Comparison of ENCODE assay signal across 9 cellular contexts in the genomic region with DNA sequence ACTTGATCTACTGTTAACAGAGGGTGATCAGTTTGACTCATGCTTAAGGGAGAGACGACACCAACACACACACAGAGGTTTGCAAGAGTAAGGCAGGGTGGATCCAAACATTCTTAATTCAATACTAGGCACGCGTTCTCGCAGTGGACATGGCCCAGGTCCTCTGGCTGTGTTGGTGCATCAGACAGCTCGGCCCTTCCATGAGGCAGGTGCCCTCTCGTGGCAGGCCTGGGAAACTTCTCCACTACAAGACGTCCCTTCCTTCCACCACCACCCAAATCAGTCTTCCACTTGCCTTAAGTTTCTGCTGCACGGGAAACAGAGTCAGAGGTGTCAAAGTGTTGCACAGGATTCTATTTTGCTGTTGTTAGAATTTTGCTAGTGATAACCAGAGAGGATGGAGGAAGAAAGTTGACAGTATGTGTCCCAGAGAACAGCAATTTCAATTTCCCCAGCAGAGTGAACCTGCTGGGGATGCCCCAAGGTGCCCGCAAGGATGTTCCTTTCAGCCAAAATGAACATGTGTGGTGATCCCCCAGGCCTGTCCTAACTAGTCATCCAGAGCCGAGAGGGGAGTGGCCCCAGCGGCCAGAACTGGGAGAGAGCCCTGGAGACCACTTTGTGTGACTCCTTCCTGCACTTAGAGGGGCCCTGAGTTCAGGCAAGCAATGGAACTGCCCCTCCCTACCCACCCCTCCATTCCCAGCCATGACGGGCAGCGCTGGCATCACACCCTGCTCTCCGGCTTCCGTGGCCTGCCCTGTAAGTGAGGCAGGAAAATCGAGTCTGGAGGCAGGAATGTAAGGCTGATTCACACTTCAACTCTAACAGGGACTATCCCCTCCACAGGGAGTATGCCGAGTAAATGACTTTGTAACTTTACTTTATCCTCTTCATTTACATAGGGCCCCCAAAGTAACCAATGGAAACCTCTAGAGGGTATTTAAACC. TPM values are rescaled to one million over a fixed set of nuclear protein-coding genes. Genes with fewer than 3 reads are reported as not detected.
DNase-seq lines count a peak whose midpoint lies in the region; ATAC-seq and TF ChIP-seq lines count a peak whose summit lies in the region.
"Had no signal": no experiment of that assay in that cellular context is flagged by ENCODE, and none has a peak within 500 bp of the region (broad histone marks: within the 10 kb centered on the region; RNA-seq: fewer than 3 reads in every experiment).

No MANE protein-coding gene starts in this region.

- intact Hi-C loops in Right ventricle myocardium inferior (cut with DNase I), result loop anchor here (1.0 to 5.0 kb wide), 2 partner anchors 178 to 339 kb away; no protein-coding TSS in a partner anchor

- peak; percentile 61 to 64 for ATAC-seq in activated naive CD4-positive, alpha-beta T cell treated with anti-CD3 and anti-CD28 coated beads, Interleukin-2, amount 50 U/mL, for 72 hours
- ATAC-seq in Right ventricle myocardium inferior, result peak; percentile 89

- H3K36me3 Mint-ChIP-seq in activated naive CD4-positive, alpha-beta T cell treated with anti-CD3 and anti-CD28 coated beads, Interleukin-2, amount 50 U/mL, for 72 hours, result peaks cover 9 to 13% of the 10 kb centered on the region in 2 donors

- no peaks in the 10 kb centered on the region for H3K9me3 ChIP-seq in HAP-1

- H3K9me3 Mint-ChIP-seq in activated naive CD4-positive, alpha-beta T cell treated with anti-CD3 and anti-CD28 coated beads, Interleukin-2, amount 50 U/mL, for 72 hours, result peaks cover 0 to 12% of the 10 kb centered on the region in 2 donors

- no peaks in the 10 kb centered on the region for H3K4me1 ChIP-seq in HAP-1

- H3K4me3 ChIP-seq in HL-60 (replicated peaks; ENCODE audit: insufficient read depth, low read length) (no peak overlapping the region), HAP-1 (no peak overlapping the region)

- H3K27ac Mint-ChIP-seq in activated naive CD4-positive, alpha-beta T cell treated with anti-CD3 and anti-CD28 coated beads, Interleukin-2, amount 50 U/mL, for 72 hours, result peak overlapping the region; percentile 28 to 90

- TF ChIP-seq CTCF in HL-60 (IDR thresholded peaks at IDR 0.05; ENCODE audit: insufficient read depth, low read length), result peak; percentile 82

- no peaks in the 10 kb centered on the region for H3K36me3 ChIP-seq in HAP-1 (replicated peaks)

- H3K27ac ChIP-seq in HL-60 (replicated peaks), result no peak overlapping the region

- in situ Hi-C loops in SK-MEL-5 (cut with HindIII; ENCODE audit: low pct_unique_long_range_greater_than_20kb, low sequenced_read_pairs) (no loop called here), HAP-1 (cut with MboI; ENCODE audit: low sequenced_read_pairs) (no loop called here)

- peak; percentile 41 for DNase-seq in NCI-H1436 (lab: John Stamatoyannopoulos, UW)
- no peak for DNase-seq in NCI-H1436 treated with DMSO at 0.1 percent for 48 hours (lab: John Stamatoyannopoulos, UW)
- peak; percentile 15 to 64 for DNase-seq in HL-60 (ENCODE audit: low read depth in 1 of 2, low spot score in 1 of 2)
- peak; percentile 77 for DNase-seq in SK-MEL-5 (ENCODE audit: low read depth, low spot score)
- peak in 1 of 2 donors; percentile 56 for DNase-seq in activated naive CD4-positive, alpha-beta T cell treated with anti-CD3 and anti-CD28 coated beads, Interleukin-2, amount 50 U/mL, for 72 hours (ENCODE audit: low spot score in 2 of 2)
- DNase-seq in Right ventricle myocardium inferior (ENCODE audit: missing footprints), result peak; percentile 89
- DNase-seq in pulmonary artery endothelial cell (ENCODE audit: low read depth, low spot score), result peak; percentile 26
- no peak for DNase-seq in HAP-1 (ENCODE audit: low spot score in 2 of 2)

- H3K27me3 ChIP-seq in HL-60 (ENCODE audit: insufficient read depth, poor library complexity, severe bottlenecking), result no peaks in the 10 kb centered on the region
- no peaks in the 10 kb centered on the region for H3K27me3 ChIP-seq in HAP-1 (ENCODE audit: low read depth)

RNA-seq across cellular contexts. Expression of a gene that starts 34.8 kb away (rescaled TPM):
- 2.4 and 3.6 TPM in 2 replicates for total RNA-seq in SK-MEL-5 (2014; rRNA removed; shearing (Covaris generic))
- polyA plus RNA-seq in SK-MEL-5 (2015; cell fraction: cytosol; rRNA removed), result 0.85 and 1.8 TPM in 2 replicates
- 3.0 and 3.6 TPM in 2 replicates for polyA plus RNA-seq in SK-MEL-5 (2015; cell fraction: nucleus; rRNA removed)
- 100 to 1,000 TPM in 1 of 2 donors, 10 to 100 TPM in 1; 18.0 to 365 TPM for total RNA-seq in activated naive CD4-positive, alpha-beta T cell treated with anti-CD3 and anti-CD28 coated beads, Interleukin-2, amount 50 U/mL, for 72 hours
- 11.0 TPM for total RNA-seq in Right ventricle myocardium inferior
- total RNA-seq in pulmonary artery endothelial cell, result 12.9 and 14.6 TPM in 2 replicates

RNA-seq across cellular contexts. Expression of a gene that starts 47.1 kb away (rescaled TPM):
- total RNA-seq in SK-MEL-5 (2014; rRNA removed; shearing (Covaris generic)), result not detected in 2 replicates
- 0.11 TPM in 1 of 2 replicates, not detected in the other for polyA plus RNA-seq in SK-MEL-5 (2015; cell fraction: cytosol; rRNA removed)
- polyA plus RNA-seq in SK-MEL-5 (2015; cell fraction: nucleus; rRNA removed), result not detected in 2 replicates
- not detected for total RNA-seq in activated naive CD4-positive, alpha-beta T cell treated with anti-CD3 and anti-CD28 coated beads, Interleukin-2, amount 50 U/mL, for 72 hours
- not detected for total RNA-seq in Right ventricle myocardium inferior
- not detected in 2 replicates for total RNA-seq in pulmonary artery endothelial cell
- total RNA-seq: mononuclear cell had no signal

Comparison
In these comparisons a context has a peak if more than half of its experiments do, and no peak if none do; other contexts are left out.
1. DNase-seq: peak in NCI-H1436 (single experiment), HL-60 (2 of 2), SK-MEL-5 (single experiment), Right ventricle myocardium inferior (single experiment) and pulmonary artery endothelial cell (single experiment); none in NCI-H1436 treated with DMSO at 0.1 percent for 48 hours (single experiment) and HAP-1 (0 of 2).